ENCODE assay signal across 8 cellular contexts in genomic region chr7:154436560-154436959, GRCh38.
"Had no signal": no experiment of that assay in that cellular context is flagged by ENCODE, and none has a peak within 500 bp of the region (broad histone marks: within the 10 kb centered on the region; RNA-seq: fewer than 3 reads in every experiment).

No MANE protein-coding gene starts in this region.

- ATAC-seq: GM12878 had no signal

- DNase-seq: GDM1, GF-D8 had no signal

- H3K4me3 ChIP-seq: GM12878 had no signal

- FAIRE-seq: G401.6, GM12878, GM12891, GM12892, GM18507, GM19239 had no signal
